In genomic region chr18:10265560-10266235, GRCh38 we compare ENCODE assay signal across 1 cellular context.
TF ChIP-seq lines count a peak whose summit lies in the region.

No MANE protein-coding gene starts in this region.

TF ChIP-seq in K562, 482 proteins besides CTCF, POLR2A, EP300 and RAD21 (continued from another document):
- no peak for TF ChIP-seq TAF15 (IDR thresholded peaks at IDR 0.05; ENCODE audit: low read depth, low read length)
- TF ChIP-seq YBX1 (IDR thresholded peaks at IDR 0.05), result no peak
- no peak for TF ChIP-seq ETV6 (IDR thresholded peaks at IDR 0.05; ENCODE audit: borderline replicate concordance in 1 of 2, low read depth in 2 of 2, low read length in 1 of 2)
- no peak for TF ChIP-seq ETV6 (CRISPR knock-in tag; IDR thresholded peaks at IDR 0.05; ENCODE audit: borderline replicate concordance)
- no peak for TF ChIP-seq KDM2B (CRISPR knock-in tag; IDR thresholded peaks at IDR 0.05)
- TF ChIP-seq DACH1 (IDR thresholded peaks at IDR 0.05; ENCODE audit: partially characterized antibody), result no peak
- no peak for TF ChIP-seq ZBTB17 (CRISPR knock-in tag; IDR thresholded peaks at IDR 0.05)
- no peak for TF ChIP-seq FOSL1 (tag; conservative IDR thresholded peaks at IDR 0.05)
